In genomic region chr14:102234331-102235264, GRCh38 we compare ENCODE assay signal across 11 cellular contexts.
DNase-seq lines count a peak whose midpoint lies in the region; ATAC-seq, FAIRE-seq and TF ChIP-seq lines count a peak whose summit lies in the region.
"Had no signal": no experiment of that assay in that cellular context is flagged by ENCODE, and none has a peak within 500 bp of the region (broad histone marks: within the 10 kb centered on the region; RNA-seq: fewer than 3 reads in every experiment).

No MANE protein-coding gene starts in this region.

- no peak overlapping the region for H3K4me3 Mint-ChIP-seq in CD14-positive monocyte
- H3K4me3 Mint-ChIP-seq: activated T-cell treated with anti-CD3 and anti-CD28 coated beads, Interleukin-2, amount 50 U/mL, for 4 hours; H9 had no signal

- intact Hi-C loops in K562 (cut with micrococcal nuclease) = loop anchor here (1.0 to 10.0 kb wide), 2 partner anchors 80 to 200 kb away; no protein-coding TSS in a partner anchor
- intact Hi-C loops in HepG2 (cut with micrococcal nuclease; ENCODE audit: unreplicated experiment) = loop anchor here (1.0 kb wide), 1 partner anchor 80 kb away; no protein-coding TSS in a partner anchor
- intact Hi-C loops in CD14-positive monocyte (cut with micrococcal nuclease) = loop anchor here in 1 of 2 donors (2.0 kb wide), 1 partner anchor 82 kb away; no protein-coding TSS in a partner anchor

- no peak for TF ChIP-seq POLR2A in K562 (conservative IDR thresholded peaks at IDR 0.05)
- TF ChIP-seq POLR2A in HepG2 (IDR thresholded peaks at IDR 0.05; ENCODE audit: insufficient read depth in 1 of 2, low read depth in 2 of 2, low read length in 2 of 2) = 0 out of 4 replicates have a peak, but pooled peaks of 1 of the 2 experiments have one; percentile 17

- TF ChIP-seq CTCF in 22Rv1 (IDR thresholded peaks at IDR 0.05) = no peak
- TF ChIP-seq CTCF in K562 (IDR thresholded peaks at IDR 0.05 in 2 of 3, conservative IDR thresholded peaks at IDR 0.05 in 1 of 3; ENCODE audit: insufficient read depth in 2 of 3, low read depth in 1 of 3, low read length in 3 of 3) = no peak
- TF ChIP-seq CTCF in HepG2 (CRISPR knock-in tag; IDR thresholded peaks at IDR 0.05) = no peak
- no peak for TF ChIP-seq CTCF in CD14-positive monocyte (IDR thresholded peaks at IDR 0.05)

- H3K4me2 ChIP-seq in K562 (ENCODE audit: insufficient read depth, low read length) = peak overlapping the region; percentile 27; the same call in 1 of the 2 replicates
- peak overlapping the region; percentile 77 for H3K4me2 ChIP-seq in HepG2 (ENCODE audit: low read depth, low read length)

- H3K4me1 ChIP-seq in K562 (replicated peaks in 1 of 2; ENCODE audit: control insufficient read depth in 2 of 2, insufficient read depth in 2 of 2, low read length in 2 of 2) (peaks cover 4 to 12% of the 10 kb centered on the region in 2 experiments; a peak in 3 of 5 replicates), HepG2 (ENCODE audit: insufficient read depth, low read length) (peaks cover 19% of the 10 kb centered on the region; the same call in 1 of the 2 replicates)

- H3K36me3 ChIP-seq in K562 (ENCODE audit: control insufficient read depth, insufficient read depth, low read length) (no peaks in the 10 kb centered on the region), HepG2 (replicated peaks in 1 of 2; ENCODE audit: control insufficient read depth in 1 of 2, insufficient read depth in 2 of 2, low read length in 2 of 2) (peaks cover 1 to 10% of the 10 kb centered on the region in 2 experiments; a peak in 1 of 5 replicates)
- H3K36me3 ChIP-seq: MG63 had no signal

- H3K9ac ChIP-seq in K562 (ENCODE audit: insufficient read depth in 1 of 2, low read depth in 2 of 2, low read length in 2 of 2) (peak overlapping the region in 1 of 2 experiments; percentile 49; a peak in 1 of 4 replicates), HepG2 (ENCODE audit: insufficient read depth, low read depth, low read length) (peak overlapping the region; percentile 68)

- H2AFZ ChIP-seq in K562 (ENCODE audit: low read depth, low read length) (peak overlapping the region; percentile 27; the same call in 1 of the 2 replicates), HepG2 (ENCODE audit: low read length) (peak overlapping the region; percentile 16)

- CTCF ChIA-PET in K562 (lab: Yijun Ruan, JAX; ENCODE audit: low intra/inter-chr PET ratio) = interaction anchor here (0.6 to 2.4 kb wide), 4 partner anchors 16 to 82 kb away, joined by 3 to 15 read pairs (median 4); no protein-coding TSS in a partner anchor
- CTCF ChIA-PET in HepG2 (lab: Yijun Ruan, JAX; ENCODE audit: low intra/inter-chr PET ratio, low total read pairs) = interaction anchor here (1.3 to 3.0 kb wide), 2 partner anchors 80 to 82 kb away, joined by 3 to 44 read pairs; no protein-coding TSS in a partner anchor

- 16% methylated on average over 13 of the region's 34 CpGs for WGBS in K562 (ENCODE audit: insufficient coverage, low coverage, missing lambda C conversion rate)
- WGBS in HepG2 (ENCODE audit: low lambda C conversion rate) = 62% methylated on average over 34 of the region's 34 CpGs

- in situ Hi-C loops in K562 (cut with MboI) = loop anchor here (5.0 kb wide), 1 partner anchor 78 kb away; no protein-coding TSS in a partner anchor
- in situ Hi-C loops in HepG2 (cut with HindIII; ENCODE audit: extremely low pct_ligation_motif_present, low pct_unique_long_range_greater_than_20kb) = loop anchor here (5.0 kb wide), 1 partner anchor 78 kb away; no protein-coding TSS in a partner anchor

- H3K9me3 ChIP-seq in K562 (replicated peaks; ENCODE audit: control insufficient read depth, insufficient read depth, low read depth, low read length) (no peaks in the 10 kb centered on the region), HepG2 (ENCODE audit: low read length) (no peaks in the 10 kb centered on the region)
- H3K9me3 ChIP-seq: MG63 had no signal

- peak; percentile 49 for ATAC-seq in K562
- ATAC-seq in HepG2 = peak; percentile 60
- ATAC-seq in GM19324 (IDR thresholded peaks at IDR 0.05; ENCODE audit: low FRiP score, unreplicated experiment) = no peak

- H3K9me3 Mint-ChIP-seq in CD14-positive monocyte = no peaks in the 10 kb centered on the region
- H3K9me3 Mint-ChIP-seq: activated T-cell treated with anti-CD3 and anti-CD28 coated beads, Interleukin-2, amount 50 U/mL, for 4 hours; H9 had no signal

- H3K4me1 Mint-ChIP-seq in CD14-positive monocyte = no peaks in the 10 kb centered on the region
- H3K4me1 Mint-ChIP-seq: H9 had no signal

- FAIRE-seq in K562 (lab: Jason Lieb, UNC) (no peak), HepG2 (lab: Jason Lieb, UNC) (no peak)

- H3K27me3 ChIP-seq in K562 (ENCODE audit: control insufficient read depth in 2 of 2, insufficient read depth in 2 of 2, low read length in 2 of 2) = no peaks in the 10 kb centered on the region
- H3K27me3 ChIP-seq in HepG2 (ENCODE audit: control insufficient read depth in 1 of 2, insufficient read depth in 2 of 2, low read length in 2 of 2) = no peaks in the 10 kb centered on the region
- H3K27me3 ChIP-seq: MG63 had no signal

- H3K79me2 ChIP-seq in K562 (ENCODE audit: control insufficient read depth, insufficient read depth, low read length) (no peaks in the 10 kb centered on the region), HepG2 (ENCODE audit: insufficient read depth, low read length) (no peaks in the 10 kb centered on the region)

- no peak overlapping the region for H3K4me3 ChIP-seq in K562
- H3K4me3 ChIP-seq in HepG2 (replicated peaks in 1 of 3; ENCODE audit: insufficient read depth in 1 of 3, low read depth in 2 of 3, low read length in 3 of 3) = peak overlapping the region; percentile 38 to 69 (median 62); a peak in 5 of 6 replicates
- H3K4me3 ChIP-seq: MG63 had no signal

- BruUV-seq in K562 (replicated peaks; lab: Mats Ljungman, UMichigan) (no TSS peak), HepG2 (replicated peaks; lab: Mats Ljungman, UMichigan) (no TSS peak)

- no peak for TF ChIP-seq EP300 in K562 (IDR thresholded peaks at IDR 0.05; ENCODE audit: low read length)
- TF ChIP-seq EP300 in HepG2 (IDR thresholded peaks at IDR 0.05; ENCODE audit: low read depth in 2 of 2, low read length in 2 of 2) = no peak
- TF ChIP-seq EP300 in HepG2 (CRISPR knock-in tag; IDR thresholded peaks at IDR 0.05; ENCODE audit: borderline replicate concordance) = no peak

- no peaks in the 10 kb centered on the region for H3K36me3 Mint-ChIP-seq in CD14-positive monocyte

- H3K9me1 ChIP-seq in K562 (ENCODE audit: control insufficient read depth, insufficient read depth, low read length) = no peaks in the 10 kb centered on the region

- no peak overlapping the region for H3K27ac Mint-ChIP-seq in CD14-positive monocyte
- H3K27ac Mint-ChIP-seq: H9 had no signal

- no peaks in the 10 kb centered on the region for H4K20me1 ChIP-seq in K562 (replicated peaks; ENCODE audit: control insufficient read depth, insufficient read depth, low read length)
- H4K20me1 ChIP-seq in HepG2 (ENCODE audit: insufficient read depth, low read length) = no peaks in the 10 kb centered on the region

- H3K27ac ChIP-seq in 22Rv1 (peak overlapping the region; percentile 31), K562 (ENCODE audit: extremely low read depth, low read depth, low read length) (no peak overlapping the region), HepG2 (ENCODE audit: extremely low read length, insufficient read depth, low read length) (no peak overlapping the region), substantia nigra (ENCODE audit: low read depth, low read length, poor library complexity, severe bottlenecking) (no peak overlapping the region)

- H3K27me3 Mint-ChIP-seq in CD14-positive monocyte (ENCODE audit: low read depth in 3 of 3) = no peaks in the 10 kb centered on the region

- TF ChIP-seq RAD21 in K562 (CRISPR knock-in tag; conservative IDR thresholded peaks at IDR 0.05 in 1 of 2, IDR thresholded peaks at IDR 0.05 in 1 of 2) = no peak
- no peak for TF ChIP-seq RAD21 in HepG2 (CRISPR knock-in tag; IDR thresholded peaks at IDR 0.05)

- DNase-seq in NCI-H1694 (lab: John Stamatoyannopoulos, UW) (peak; percentile 70), K562 (ENCODE audit: extremely low read depth in 1 of 4, low spot score in 3 of 4) (peak in 1 of 4 experiments; percentile 21), HepG2 (ENCODE audit: low spot score) (no peak), substantia nigra (lab: John Stamatoyannopoulos, UW) (no peak), NCI-H2107 treated with DMSO at 0.1 percent for 48 hours (lab: John Stamatoyannopoulos, UW; ENCODE audit: unreplicated experiment) (no peak), CD14-positive monocyte (ENCODE audit: low spot score) (no peak)

- POLR2A ChIA-PET in K562 (lab: Yijun Ruan, JAX) = no interaction called here
- POLR2A ChIA-PET in HepG2 (lab: Yijun Ruan, JAX) = no interaction called here

TF ChIP-seq in K562, 482 proteins besides CTCF, POLR2A, EP300 and RAD21 (continues in another document):
- TF ChIP-seq L3MBTL2 (IDR thresholded peaks at IDR 0.05) (0 out of 2 replicates have a peak, but pooled peaks have one; percentile 7), ETS1 (conservative IDR thresholded peaks at IDR 0.05; ENCODE audit: control insufficient read depth, low read depth, low read length) (no peak), SRF (CRISPR knock-in tag; IDR thresholded peaks at IDR 0.05) (peak in 1 of 2 experiments; percentile 59; a peak in 1 of 4 replicates), NFIC (IDR thresholded peaks at IDR 0.05) (peak; percentile 51)

TF ChIP-seq in HepG2, 621 proteins besides CTCF, POLR2A, EP300 and RAD21 (continues in another document):
- TF ChIP-seq ZNF713 (CRISPR knock-in tag; IDR thresholded peaks at IDR 0.05) = no peak
- no peak for TF ChIP-seq ZNF768 (CRISPR knock-in tag; IDR thresholded peaks at IDR 0.05)
- TF ChIP-seq PITX1 (CRISPR knock-in tag; IDR thresholded peaks at IDR 0.05) = peak; percentile 64; the same call in 1 of the 2 replicates
- TF ChIP-seq HDAC2 (CRISPR knock-in tag; IDR thresholded peaks at IDR 0.05) = no peak
- TF ChIP-seq TRIM22 (IDR thresholded peaks at IDR 0.05) = no peak
